Comparison of ENCODE assay signal across 29 cellular contexts in the genomic region with DNA sequence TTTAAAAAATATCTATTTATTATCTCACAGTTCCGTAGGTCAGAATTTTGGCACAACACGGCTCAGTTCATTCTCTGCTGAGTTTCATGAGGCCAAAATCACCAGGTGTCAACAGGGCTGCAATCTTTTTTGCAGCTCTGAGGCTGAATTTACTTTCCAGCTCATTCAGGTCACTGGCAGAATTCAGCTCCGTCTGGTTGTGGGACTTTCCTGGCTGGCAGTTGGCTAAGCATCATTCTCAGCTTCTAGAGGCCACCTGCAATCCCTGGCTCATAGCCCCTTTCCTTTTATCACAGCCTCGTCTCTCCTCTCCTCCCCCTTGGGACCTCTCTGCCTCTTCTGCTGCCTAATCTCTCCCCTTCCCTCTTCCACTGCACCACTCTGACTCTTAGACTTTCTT.
DNase-seq lines count a peak whose midpoint lies in the region; ATAC-seq and TF ChIP-seq lines count a peak whose summit lies in the region.
"Had no signal": no experiment of that assay in that cellular context is flagged by ENCODE, and none has a peak within 500 bp of the region (broad histone marks: within the 10 kb centered on the region; RNA-seq: fewer than 3 reads in every experiment).

No MANE protein-coding gene starts in this region.

- no peak overlapping the region for H3K4me3 Mint-ChIP-seq in CD14-positive monocyte
- H3K4me3 Mint-ChIP-seq: activated CD4-positive, alpha-beta T cell treated with anti-CD3 and anti-CD28 coated beads for 36 hours; central memory CD8-positive, alpha-beta T cell; endodermal cell; stimulated activated memory B cell treated with anti-CD40 and anti-IgM and Interleukin-4, amounts not matched to agents 10 μg/mL and 1 μg/mL and 100 μg/mL, for 72 hours had no signal

- no peak overlapping the region for H3K27ac ChIP-seq in left lung
- H3K27ac ChIP-seq: BLaER1 treated with 17β-estradiol and CSF1 and Interleukin-3, amounts not matched to agents 10 nM and 100 nM; body of pancreas; pancreas; SJCRH30; upper lobe of left lung; VCaP had no signal

- no peaks in the 10 kb centered on the region for H3K36me3 Mint-ChIP-seq in CD14-positive monocyte
- H3K36me3 Mint-ChIP-seq: stimulated activated memory B cell treated with anti-CD40 and anti-IgM and Interleukin-4, amounts not matched to agents 10 μg/mL and 1 μg/mL and 100 μg/mL, for 72 hours had no signal

- no peak overlapping the region for H3K27ac Mint-ChIP-seq in CD14-positive monocyte
- H3K27ac Mint-ChIP-seq: activated CD4-positive, alpha-beta T cell treated with anti-CD3 and anti-CD28 coated beads for 36 hours; activated T-helper 2 cell treated with anti-CD3 and anti-CD28 coated beads, Interferon-gamma antibody, Interleukin-2, Interleukin-4, amounts not matched to agents 10 μg/mL and 5 μg/mL and 100 μg/mL, durations not matched to agents 14 hours and 24 hours and 36 hours; endodermal cell; stimulated activated memory B cell treated with anti-CD40 and anti-IgM and Interleukin-4, amounts not matched to agents 10 μg/mL and 1 μg/mL and 100 μg/mL, for 72 hours had no signal

- no peaks in the 10 kb centered on the region for H3K36me3 ChIP-seq in left lung
- H3K36me3 ChIP-seq: BLaER1 treated with 17β-estradiol and CSF1 and Interleukin-3, amounts not matched to agents 10 nM and 100 nM; pancreas; SJCRH30; upper lobe of left lung had no signal

- H3K4me1 Mint-ChIP-seq in CD14-positive monocyte: no peaks in the 10 kb centered on the region
- H3K4me1 Mint-ChIP-seq: activated CD4-positive, alpha-beta T cell treated with anti-CD3 and anti-CD28 coated beads for 36 hours; central memory CD8-positive, alpha-beta T cell; stimulated activated memory B cell treated with anti-CD40 and anti-IgM and Interleukin-4, amounts not matched to agents 10 μg/mL and 1 μg/mL and 100 μg/mL, for 72 hours had no signal

- TF ChIP-seq CTCF in CD14-positive monocyte (IDR thresholded peaks at IDR 0.05) (no peak), left lung (IDR thresholded peaks at IDR 0.05) (no peak)

- peaks cover 0 to 5% (median 4%) of the 10 kb centered on the region in 3 donors for H3K27me3 Mint-ChIP-seq in CD14-positive monocyte (ENCODE audit: low read depth in 3 of 3)
- H3K27me3 Mint-ChIP-seq: central memory CD8-positive, alpha-beta T cell; stimulated activated memory B cell treated with anti-CD40 and anti-IgM and Interleukin-4, amounts not matched to agents 10 μg/mL and 1 μg/mL and 100 μg/mL, for 72 hours had no signal

- intact Hi-C loops in CD14-positive monocyte (cut with micrococcal nuclease) (no loop called here), left lung (cut with DNase I) (no loop called here)

- DNase-seq in cerebellar cortex (ENCODE audit: low spot score): peak; percentile 86
- no peak for DNase-seq in CD14-positive monocyte (ENCODE audit: low spot score)
- no peak for DNase-seq in left lung
- DNase-seq in NCI-H146 (lab: John Stamatoyannopoulos, UW): no peak
- DNase-seq: activated CD4-positive, alpha-beta T cell treated with anti-CD3 and anti-CD28 coated beads for 36 hours; activated naive CD4-positive, alpha-beta T cell treated with anti-CD3 and anti-CD28 coated beads, Interleukin-2, amount 50 U/mL, for 16 hours; body of pancreas; dermis blood vessel endothelial cell; DMS153; endodermal cell; glutamatergic neuron; left colon; mammary epithelial cell; NCI-H1105 treated with DMSO at 0.1 percent for 48 hours; NCI-H2029 treated with DMSO at 0.1 percent for 48 hours; NCI-H345; pancreas; SJCRH30; SW 1271; T1000; upper lobe of left lung had no signal

- peaks cover 0 to 4% (median 0%) of the 10 kb centered on the region in 7 donors for H3K9me3 Mint-ChIP-seq in CD14-positive monocyte
- H3K9me3 Mint-ChIP-seq: activated T-helper 2 cell treated with anti-CD3 and anti-CD28 coated beads, Interferon-gamma antibody, Interleukin-2, Interleukin-4, amounts not matched to agents 10 μg/mL and 5 μg/mL and 100 μg/mL, durations not matched to agents 14 hours and 24 hours and 36 hours; endodermal cell; stimulated activated memory B cell treated with anti-CD40 and anti-IgM and Interleukin-4, amounts not matched to agents 10 μg/mL and 1 μg/mL and 100 μg/mL, for 72 hours had no signal

- no peak overlapping the region for H3K4me3 ChIP-seq in left lung
- H3K4me3 ChIP-seq: BLaER1 treated with 17β-estradiol and CSF1 and Interleukin-3, amounts not matched to agents 10 nM and 100 nM; body of pancreas; pancreas; SJCRH30; upper lobe of left lung had no signal

- H3K9me3 ChIP-seq in left lung: no peaks in the 10 kb centered on the region
- H3K9me3 ChIP-seq: BLaER1 treated with 17β-estradiol and CSF1 and Interleukin-3, amounts not matched to agents 10 nM and 100 nM; body of pancreas; pancreas; SJCRH30; upper lobe of left lung had no signal

- no peaks in the 10 kb centered on the region for H3K27me3 ChIP-seq in left lung
- H3K27me3 ChIP-seq: BLaER1 treated with 17β-estradiol and CSF1 and Interleukin-3, amounts not matched to agents 10 nM and 100 nM; body of pancreas; pancreas; SJCRH30; upper lobe of left lung had no signal

- no peaks in the 10 kb centered on the region for H3K4me1 ChIP-seq in left lung
- H3K4me1 ChIP-seq: body of pancreas, pancreas, upper lobe of left lung had no signal

- ATAC-seq in GM18502 (IDR thresholded peaks at IDR 0.05; ENCODE audit: poor library complexity, unreplicated experiment) (peak; percentile 46), GM21360 (IDR thresholded peaks at IDR 0.05; ENCODE audit: unreplicated experiment) (peak; percentile 44), HG03439 (IDR thresholded peaks at IDR 0.05; ENCODE audit: unreplicated experiment) (peak; percentile 40), left lung (no peak)
- ATAC-seq: activated CD4-positive, alpha-beta T cell treated with anti-CD3 and anti-CD28 coated beads for 36 hours; body of pancreas; pancreas; stimulated activated memory B cell treated with anti-CD40 and anti-IgM and Interleukin-4, amounts not matched to agents 10 μg/mL and 1 μg/mL and 100 μg/mL, for 72 hours had no signal
